ENCODE assay signal across 8 cellular contexts in the genomic region with DNA sequence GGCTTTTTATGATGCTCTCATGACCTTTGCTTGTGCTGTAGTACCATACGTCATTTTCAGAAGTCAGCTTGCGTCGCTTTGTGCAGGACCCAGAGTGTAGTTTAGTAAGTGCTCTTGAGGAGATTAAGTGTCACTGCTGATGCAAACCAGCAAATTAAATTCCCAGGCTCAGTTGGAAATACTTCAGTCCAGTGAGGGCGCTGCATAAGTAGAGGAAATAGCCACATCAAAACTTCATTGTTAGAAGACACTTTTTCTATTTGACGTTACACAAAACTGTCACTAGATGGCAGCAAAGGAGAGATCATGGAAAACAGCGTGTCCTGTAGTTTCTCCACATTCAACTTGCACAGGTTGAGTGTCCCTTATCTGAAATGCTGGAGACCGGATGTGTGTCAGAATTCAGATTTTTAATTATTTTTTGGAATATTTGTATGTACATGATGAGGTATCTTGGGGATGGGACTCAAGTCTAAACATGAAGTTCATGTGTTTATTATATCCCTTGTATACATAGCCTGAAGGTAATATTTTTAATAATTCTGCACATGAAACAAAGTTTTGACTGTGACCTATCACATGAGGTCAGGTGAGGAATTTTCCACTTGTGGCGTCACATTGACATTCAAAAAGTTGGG. TPM values are rescaled to one million over a fixed set of nuclear protein-coding genes. Genes with fewer than 3 reads are reported as not detected.
DNase-seq lines count a peak whose midpoint lies in the region; ATAC-seq lines count a peak whose summit lies in the region.

No MANE protein-coding gene starts in this region.

- H3K4me1 Mint-ChIP-seq in activated naive CD8-positive, alpha-beta T cell treated with anti-CD3 and anti-CD28 coated beads, Interleukin-2, amount 50 U/mL, for 24 hours: peaks cover 2% of the 10 kb centered on the region

- H3K27ac Mint-ChIP-seq in activated naive CD8-positive, alpha-beta T cell treated with anti-CD3 and anti-CD28 coated beads, Interleukin-2, amount 50 U/mL, for 24 hours: no peak overlapping the region

- ATAC-seq in GM19455 (IDR thresholded peaks at IDR 0.05; ENCODE audit: unreplicated experiment) (peak; percentile 93), HG03520 (IDR thresholded peaks at IDR 0.05; ENCODE audit: unreplicated experiment) (peak; percentile 72), left cardiac atrium (peak; percentile 86 to 91), sciatic nerve (peak; percentile 93)
- ATAC-seq in activated naive CD8-positive, alpha-beta T cell treated with anti-CD3 and anti-CD28 coated beads, Interleukin-2, amount 50 U/mL, for 24 hours: peak; percentile 57

- peaks cover 20% of the 10 kb centered on the region for H3K36me3 Mint-ChIP-seq in activated naive CD8-positive, alpha-beta T cell treated with anti-CD3 and anti-CD28 coated beads, Interleukin-2, amount 50 U/mL, for 24 hours (ENCODE audit: low read depth)

- intact Hi-C loops in left cardiac atrium (cut with DNase I) (no loop called here), sciatic nerve (cut with DNase I) (no loop called here)

- peaks cover 2% of the 10 kb centered on the region for H3K27me3 Mint-ChIP-seq in activated naive CD8-positive, alpha-beta T cell treated with anti-CD3 and anti-CD28 coated beads, Interleukin-2, amount 50 U/mL, for 24 hours

- peaks cover 23% of the 10 kb centered on the region for H3K9me3 Mint-ChIP-seq in activated naive CD8-positive, alpha-beta T cell treated with anti-CD3 and anti-CD28 coated beads, Interleukin-2, amount 50 U/mL, for 24 hours

- no peak overlapping the region for H3K4me3 Mint-ChIP-seq in activated naive CD8-positive, alpha-beta T cell treated with anti-CD3 and anti-CD28 coated beads, Interleukin-2, amount 50 U/mL, for 24 hours

- DNase-seq in DMS79 (lab: John Stamatoyannopoulos, UW) (peak; percentile 30), NCI-H510A treated with DMSO at 0.1 percent for 48 hours (lab: John Stamatoyannopoulos, UW) (peak; percentile 91), left cardiac atrium (no peak), sciatic nerve (ENCODE audit: low spot score) (no peak)
- no peak for DNase-seq in activated naive CD8-positive, alpha-beta T cell treated with anti-CD3 and anti-CD28 coated beads, Interleukin-2, amount 50 U/mL, for 24 hours
- DNase-seq in NK-92 treated with Interleukin-12 subunit alpha and Interleukin-12 subunit beta, amount 100 ng/mL, for 24 hours (lab: John Stamatoyannopoulos, UW): no peak

RNA-seq across cellular contexts. Expression of gene ZNF22, which starts 7.9 kb away (rescaled TPM):
- total RNA-seq in left cardiac atrium (10 to 100 TPM; 18.9 to 21.1 TPM), sciatic nerve (24.9 TPM)

RNA-seq across cellular contexts. Expression of gene DEPP1, which starts 30.0 kb away (rescaled TPM):
- 10 to 100 TPM; 36.7 to 49.2 TPM for total RNA-seq in left cardiac atrium
- 190 TPM for total RNA-seq in sciatic nerve

RNA-seq across cellular contexts. Expression of gene RASSF4, which starts 49.0 kb away (rescaled TPM):
- total RNA-seq in left cardiac atrium (10 to 100 TPM; 48.9 to 71.5 TPM), sciatic nerve (63.7 TPM)

Comparison
In these comparisons a context has a peak if more than half of its experiments do, and no peak if none do; other contexts are left out.
1. DNase-seq: peak in DMS79 (single experiment) and NCI-H510A treated with DMSO at 0.1 percent for 48 hours (single experiment); none in activated naive CD8-positive, alpha-beta T cell treated with anti-CD3 and anti-CD28 coated beads, Interleukin-2, amount 50 U/mL, for 24 hours (single experiment), left cardiac atrium (single experiment), sciatic nerve (single experiment) and NK-92 treated with Interleukin-12 subunit alpha and Interleukin-12 subunit beta, amount 100 ng/mL, for 24 hours (single experiment).
2. Peak in every context shown above with its lines, with median percentiles within 50 percentile points of each other: ATAC-seq.